ENCODE assay signal across 1 cellular context in genomic region chr11:115523727-115524399, GRCh38.
A peak's percentile ranks its signal among the peaks of the same experiment; 100 is the strongest.
TF ChIP-seq lines count a peak whose summit lies in the region.

No MANE protein-coding gene starts in this region.

TF ChIP-seq in liver, 16 proteins besides CTCF, POLR2A, EP300 and RAD21 (continued from another document):
- TF ChIP-seq RXRA (IDR thresholded peaks at IDR 0.05), result peak; percentile 77 to 84
- peak; percentile 85 for TF ChIP-seq HNF4G (IDR thresholded peaks at IDR 0.05)
